28 cellular contexts compared by ENCODE assay signal in genomic region chr11:34407121-34407813, GRCh38. TPM values are rescaled to one million over a fixed set of nuclear protein-coding genes. Genes with fewer than 3 reads are reported as not detected.
DNase-seq lines count a peak whose midpoint lies in the region; ATAC-seq, FAIRE-seq and TF ChIP-seq lines count a peak whose summit lies in the region.
"Had no signal": no experiment of that assay in that cellular context is flagged by ENCODE, and none has a peak within 500 bp of the region (broad histone marks: within the 10 kb centered on the region; RNA-seq: fewer than 3 reads in every experiment).

No MANE protein-coding gene starts in this region.

- H3K9ac ChIP-seq in HepG2 (ENCODE audit: insufficient read depth, low read depth, low read length): no peak overlapping the region
- H3K9ac ChIP-seq: BLaER1 had no signal

- intact Hi-C loops in HepG2 (cut with micrococcal nuclease; ENCODE audit: unreplicated experiment) (no loop called here), left ventricle myocardium inferior (cut with micrococcal nuclease) (no loop called here)

- 33% methylated on average over 2 of the region's 2 CpGs for WGBS in HepG2 (ENCODE audit: low lambda C conversion rate)
- WGBS in suprapubic skin: 23% methylated on average over 2 of the region's 2 CpGs

- TF ChIP-seq CTCF in bronchial epithelial cell (IDR thresholded peaks at IDR 0.05; ENCODE audit: insufficient read depth, low read length, severe bottlenecking): no peak
- TF ChIP-seq CTCF in HepG2 (CRISPR knock-in tag; IDR thresholded peaks at IDR 0.05): no peak
- TF ChIP-seq CTCF in suprapubic skin (IDR thresholded peaks at IDR 0.05): no peak
- no peak for TF ChIP-seq CTCF in left ventricle myocardium inferior (IDR thresholded peaks at IDR 0.05; ENCODE audit: borderline replicate concordance)

- H3K4me1 ChIP-seq in HepG2 (ENCODE audit: insufficient read depth, low read length) (peaks cover 54% of the 10 kb centered on the region), suprapubic skin (peaks cover 26% of the 10 kb centered on the region), left ventricle myocardium inferior (no peaks in the 10 kb centered on the region)
- H3K4me1 ChIP-seq: BLaER1, tibial artery had no signal

- no peaks in the 10 kb centered on the region for H3K79me2 ChIP-seq in HepG2 (ENCODE audit: insufficient read depth, low read length)

- H3K36me3 ChIP-seq in bronchial epithelial cell (ENCODE audit: control insufficient read depth, insufficient read depth, low read length): no peaks in the 10 kb centered on the region
- no peaks in the 10 kb centered on the region for H3K36me3 ChIP-seq in HepG2 (replicated peaks in 1 of 2; ENCODE audit: control insufficient read depth in 1 of 2, insufficient read depth in 2 of 2, low read length in 2 of 2)
- H3K36me3 ChIP-seq in suprapubic skin: no peaks in the 10 kb centered on the region
- H3K36me3 ChIP-seq in left ventricle myocardium inferior: no peaks in the 10 kb centered on the region
- H3K36me3 ChIP-seq: BLaER1, tibial artery had no signal

- no peak; the same call in 2 of the 3 replicates for ATAC-seq in HepG2
- ATAC-seq: activated CD4-positive, CD25-positive, alpha-beta regulatory T cell treated with anti-CD3 and anti-CD28 coated beads, Interleukin-2, amount 50 U/mL, for 24 hours; sciatic nerve had no signal

- H3K4me3 ChIP-seq in bronchial epithelial cell (ENCODE audit: low read depth, low read length) (no peak overlapping the region), HepG2 (replicated peaks in 1 of 3; ENCODE audit: insufficient read depth in 1 of 3, low read depth in 2 of 3, low read length in 3 of 3) (no peak overlapping the region), suprapubic skin (no peak overlapping the region), left ventricle myocardium inferior (no peak overlapping the region)
- H3K4me3 ChIP-seq: BLaER1, tibial artery had no signal

- no peak overlapping the region for H3K4me2 ChIP-seq in HepG2 (ENCODE audit: low read depth, low read length)
- H3K4me2 ChIP-seq: BLaER1 had no signal

- POLR2A ChIA-PET in HepG2 (lab: Yijun Ruan, JAX): no interaction called here

- DNase-seq in GM12892 (ENCODE audit: insufficient read length): no peak
- DNase-seq in bronchial epithelial cell (ENCODE audit: low read depth): peak; percentile 70
- DNase-seq in HepG2 (ENCODE audit: low spot score): peak; percentile 9
- DNase-seq in suprapubic skin (ENCODE audit: low spot score in 2 of 2): peak in 1 of 2 donors; percentile 67
- no peak for DNase-seq in cortex of kidney (lab: John Stamatoyannopoulos, UW)
- DNase-seq in activated effector memory CD4-positive, alpha-beta T cell treated with anti-CD3 and anti-CD28 coated beads, Interleukin-2, amount 50 U/mL, for 16 hours: no peak
- no peak for DNase-seq in left ventricle myocardium inferior
- DNase-seq in GM03348 (ENCODE audit: low spot score): no peak
- DNase-seq: ACHN; activated CD4-positive, alpha-beta memory T cell treated with anti-CD3 and anti-CD28 coated beads for 36 hours; activated naive CD8-positive, alpha-beta T cell treated with anti-CD3 and anti-CD28 coated beads for 36 hours; COR-L47; DMS79; glutamatergic neuron; H9; KG1; kidney; NCI-H1417 treated with DMSO at 0.1 percent for 48 hours; NCI-H2081 treated with DMSO at 0.1 percent for 48 hours; NCI-H226; posterior cingulate gyrus; RPMI8226; stimulated activated CD4-positive, alpha-beta T cell treated with anti-CD3 and anti-CD28 coated beads, Interleukin-15, amount 100 ng/mL, for 24 hours; stimulated activated naive CD4-positive, alpha-beta T cell; tibial artery had no signal

- BruUV-seq in HepG2 (replicated peaks; lab: Mats Ljungman, UMichigan): no TSS peak

- no peak for TF ChIP-seq RAD21 in HepG2 (CRISPR knock-in tag; IDR thresholded peaks at IDR 0.05)

- no peak for TF ChIP-seq EP300 in HepG2 (IDR thresholded peaks at IDR 0.05; ENCODE audit: low read depth in 2 of 2, low read length in 2 of 2)
- TF ChIP-seq EP300 in HepG2 (CRISPR knock-in tag; IDR thresholded peaks at IDR 0.05; ENCODE audit: borderline replicate concordance): no peak
- TF ChIP-seq EP300 in suprapubic skin (IDR thresholded peaks at IDR 0.05): no peak

- no peak overlapping the region for H2AFZ ChIP-seq in HepG2 (ENCODE audit: low read length)

- no peak for TF ChIP-seq POLR2A in GM12892 (IDR thresholded peaks at IDR 0.05; ENCODE audit: low read depth, low read length)
- no peak for TF ChIP-seq POLR2A in HepG2 (IDR thresholded peaks at IDR 0.05; ENCODE audit: insufficient read depth in 1 of 2, low read depth in 2 of 2, low read length in 2 of 2)
- TF ChIP-seq POLR2A in suprapubic skin (IDR thresholded peaks at IDR 0.05): no peak

- in situ Hi-C loops in HepG2 (cut with HindIII; ENCODE audit: extremely low pct_ligation_motif_present, low pct_unique_long_range_greater_than_20kb): no loop called here

- H3K27me3 ChIP-seq in bronchial epithelial cell (ENCODE audit: control insufficient read depth, insufficient read depth, low read length): no peaks in the 10 kb centered on the region
- no peaks in the 10 kb centered on the region for H3K27me3 ChIP-seq in HepG2 (ENCODE audit: control insufficient read depth in 1 of 2, insufficient read depth in 2 of 2, low read length in 2 of 2)
- no peaks in the 10 kb centered on the region for H3K27me3 ChIP-seq in suprapubic skin
- peaks cover 13% of the 10 kb centered on the region for H3K27me3 ChIP-seq in left ventricle myocardium inferior (ENCODE audit: low read depth)
- H3K27me3 ChIP-seq: BLaER1, tibial artery had no signal

- CTCF ChIA-PET in HepG2 (lab: Yijun Ruan, JAX; ENCODE audit: low intra/inter-chr PET ratio, low total read pairs): no interaction called here

- H3K9me3 ChIP-seq in HepG2 (ENCODE audit: low read length) (no peaks in the 10 kb centered on the region), suprapubic skin (no peaks in the 10 kb centered on the region), left ventricle myocardium inferior (replicated peaks) (peaks cover 4% of the 10 kb centered on the region)
- H3K9me3 ChIP-seq: tibial artery had no signal

- H3K27ac ChIP-seq in HepG2 (ENCODE audit: extremely low read length, insufficient read depth, low read length): no peak overlapping the region
- peak overlapping the region; percentile 47 for H3K27ac ChIP-seq in suprapubic skin
- H3K27ac ChIP-seq in left ventricle myocardium inferior (replicated peaks): no peak overlapping the region
- H3K27ac ChIP-seq: BLaER1, tibial artery had no signal

- H4K20me1 ChIP-seq in HepG2 (ENCODE audit: insufficient read depth, low read length): no peaks in the 10 kb centered on the region
- H4K20me1 ChIP-seq: BLaER1 had no signal

- peak; percentile 62 for FAIRE-seq in GM12892 (lab: Jason Lieb, UNC)
- no peak for FAIRE-seq in bronchial epithelial cell (lab: Jason Lieb, UNC)
- FAIRE-seq in HepG2 (lab: Jason Lieb, UNC): no peak
- FAIRE-seq: kidney had no signal

RNA-seq across cellular contexts. Expression of gene CAT, which starts 31.5 kb away (rescaled TPM):
- polyA plus RNA-seq in GM12892 (2012; ENCODE audit: missing spikeins): 33.3 TPM
- total RNA-seq in bronchial epithelial cell (12.9 and 24.1 TPM in 2 replicates), HepG2 (2016; rRNA removed; fragmentation: Illumina TruSeq; extraction: Trizol) (136 and 180 TPM in 2 replicates), suprapubic skin (100 to 1,000 TPM; 122 to 193 (median 133) TPM), left ventricle myocardium inferior (126 TPM)
- 9.7 and 10.8 TPM in 2 replicates for total RNA-seq in HepG2 (2016; cell fraction: cytosol; rRNA removed; fragmentation: Illumina TruSeq; extraction: Trizol; ENCODE audit: low read depth)
- 129 and 184 TPM in 2 replicates for total RNA-seq in HepG2 (2016; cell fraction: insoluble cytoplasmic fraction; rRNA removed; fragmentation: Illumina TruSeq; extraction: Trizol)
- 22.3 and 26.9 TPM in 2 replicates for total RNA-seq in HepG2 (2016; cell fraction: membrane; rRNA removed; fragmentation: Illumina TruSeq; extraction: Trizol)
- total RNA-seq in HepG2 (2016; cell fraction: nucleus; rRNA removed; fragmentation: Illumina TruSeq; extraction: Trizol): 83.1 and 95.5 TPM in 2 replicates
- polyA plus RNA-seq in HepG2 (2011; rRNA removed): 73.9 and 107 TPM in 2 replicates
- 70.1 and 74.0 TPM in 2 replicates for polyA plus RNA-seq in HepG2 (2011; cell fraction: cytosol; rRNA removed)
- 59.3 and 67.4 TPM in 2 replicates for polyA plus RNA-seq in HepG2 (2011; cell fraction: nucleus; rRNA removed)
- 33.8 and 46.3 TPM in 2 replicates for polyA plus RNA-seq in HepG2 (2012)
- polyA plus RNA-seq in HepG2 (2016; cell fraction: cytosol; fragmentation: Illumina TruSeq; extraction: Trizol; ENCODE audit: low read depth): 5.5 and 6.6 TPM in 2 replicates
- polyA plus RNA-seq in HepG2 (2016; cell fraction: insoluble cytoplasmic fraction; fragmentation: Illumina TruSeq; extraction: Trizol; ENCODE audit: low read depth): 172 and 182 TPM in 2 replicates
- 13.9 and 15.2 TPM in 2 replicates for polyA plus RNA-seq in HepG2 (2016; cell fraction: membrane; fragmentation: Illumina TruSeq; extraction: Trizol; ENCODE audit: low read depth)
- 118 and 119 TPM in 2 replicates for polyA plus RNA-seq in HepG2 (2016; cell fraction: nucleus; fragmentation: Illumina TruSeq; extraction: Trizol; ENCODE audit: insufficient read depth, low read depth)
- polyA minus RNA-seq in HepG2 (2011; rRNA and poly(A)+ RNA removed; ENCODE audit: low replicate concordance): 63.3 and 108 TPM in 2 replicates
- 36.8 and 38.2 TPM in 2 replicates for polyA minus RNA-seq in HepG2 (2011; cell fraction: cytosol; rRNA and poly(A)+ RNA removed)
- polyA minus RNA-seq in HepG2 (2011; cell fraction: nucleus; rRNA and poly(A)+ RNA removed): 68.1 and 83.4 TPM in 2 replicates

RNA-seq across cellular contexts. Expression of gene ABTB2, which starts 49.5 kb away (rescaled TPM):
- polyA plus RNA-seq in GM12892 (2012; ENCODE audit: missing spikeins): 1.5 TPM
- total RNA-seq in bronchial epithelial cell (0.53 and 2.2 TPM in 2 replicates), HepG2 (2016; rRNA removed; fragmentation: Illumina TruSeq; extraction: Trizol) (5.1 TPM in 2 replicates), suprapubic skin (10 to 100 TPM in 3 of 4 donors, 1 to 10 TPM in 1; 5.4 to 15.6 (median 12.8) TPM), left ventricle myocardium inferior (24.7 TPM)
- 3.3 and 3.4 TPM in 2 replicates for total RNA-seq in HepG2 (2016; cell fraction: cytosol; rRNA removed; fragmentation: Illumina TruSeq; extraction: Trizol; ENCODE audit: low read depth)
- total RNA-seq in HepG2 (2016; cell fraction: insoluble cytoplasmic fraction; rRNA removed; fragmentation: Illumina TruSeq; extraction: Trizol): 4.1 and 4.8 TPM in 2 replicates
- 2.0 and 2.1 TPM in 2 replicates for total RNA-seq in HepG2 (2016; cell fraction: membrane; rRNA removed; fragmentation: Illumina TruSeq; extraction: Trizol)
- 6.9 and 8.5 TPM in 2 replicates for total RNA-seq in HepG2 (2016; cell fraction: nucleus; rRNA removed; fragmentation: Illumina TruSeq; extraction: Trizol)
- polyA plus RNA-seq in HepG2 (2011; rRNA removed): 12.6 and 15.4 TPM in 2 replicates
- 6.3 and 10.5 TPM in 2 replicates for polyA plus RNA-seq in HepG2 (2011; cell fraction: cytosol; rRNA removed)
- 33.6 and 53.2 TPM in 2 replicates for polyA plus RNA-seq in HepG2 (2011; cell fraction: nucleus; rRNA removed)
- 9.3 and 13.3 TPM in 2 replicates for polyA plus RNA-seq in HepG2 (2012)
- polyA plus RNA-seq in HepG2 (2016; cell fraction: cytosol; fragmentation: Illumina TruSeq; extraction: Trizol; ENCODE audit: low read depth): 0.42 and 0.49 TPM in 2 replicates
- polyA plus RNA-seq in HepG2 (2016; cell fraction: insoluble cytoplasmic fraction; fragmentation: Illumina TruSeq; extraction: Trizol; ENCODE audit: low read depth): 6.6 and 8.1 TPM in 2 replicates
- polyA plus RNA-seq in HepG2 (2016; cell fraction: membrane; fragmentation: Illumina TruSeq; extraction: Trizol; ENCODE audit: low read depth): 1.2 and 1.6 TPM in 2 replicates
- polyA plus RNA-seq in HepG2 (2016; cell fraction: nucleus; fragmentation: Illumina TruSeq; extraction: Trizol; ENCODE audit: insufficient read depth, low read depth): 14.1 and 15.1 TPM in 2 replicates
- polyA minus RNA-seq in HepG2 (2011; rRNA and poly(A)+ RNA removed; ENCODE audit: low replicate concordance): 2.9 and 21.3 TPM in 2 replicates
- 7.5 and 8.7 TPM in 2 replicates for polyA minus RNA-seq in HepG2 (2011; cell fraction: cytosol; rRNA and poly(A)+ RNA removed)
- polyA minus RNA-seq in HepG2 (2011; cell fraction: nucleus; rRNA and poly(A)+ RNA removed): 12.9 and 21.4 TPM in 2 replicates

Comparison
In these comparisons a context has a peak if more than half of its experiments do, and no peak if none do; other contexts are left out.
1. DNase-seq: peak in bronchial epithelial cell (single experiment) and HepG2 (single experiment); none in GM12892 (single experiment), cortex of kidney (single experiment), activated effector memory CD4-positive, alpha-beta T cell treated with anti-CD3 and anti-CD28 coated beads, Interleukin-2, amount 50 U/mL, for 16 hours (single experiment), left ventricle myocardium inferior (single experiment) and GM03348 (single experiment).